In the genomic region with DNA sequence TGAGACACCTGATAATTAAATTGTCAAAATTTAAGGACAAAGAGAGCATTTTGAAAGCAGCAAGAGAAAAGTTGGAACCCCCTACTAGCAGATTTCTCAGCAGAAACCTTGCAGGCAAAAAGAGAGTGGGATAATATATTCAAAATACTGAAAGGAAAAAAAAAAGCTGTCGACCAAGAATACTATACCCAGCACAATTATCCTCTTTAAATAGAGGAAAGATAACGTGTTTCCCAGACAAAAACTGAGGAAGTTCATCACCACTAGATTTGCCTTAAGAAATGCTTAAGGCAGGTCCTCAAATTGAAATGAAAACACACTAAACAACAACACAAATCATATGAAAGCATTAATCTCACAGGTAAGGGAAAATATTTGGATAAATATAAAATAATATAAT, we compare ENCODE assay signal across 38 cellular contexts. TPM values are rescaled to one million over a fixed set of nuclear protein-coding genes. Genes with fewer than 3 reads are reported as not detected.
"Had no signal": no experiment of that assay in that cellular context is flagged by ENCODE, and none has a peak within 500 bp of the region (broad histone marks: within the 10 kb centered on the region; RNA-seq: fewer than 3 reads in every experiment).

No MANE protein-coding gene starts in this region.

- DNase-seq: Karpas-422, Kasumi-1, MG63, MM.1S, MV-4-11, NCI-H1048, NCI-H1092, NCI-H1092 treated with DMSO at 0.1 percent for 48 hours, NCI-H1105, NCI-H1105 treated with DMSO at 0.1 percent for 48 hours, NCI-H1417, NCI-H1417 treated with DMSO at 0.1 percent for 48 hours, NCI-H1436, NCI-H1436 treated with DMSO at 0.1 percent for 48 hours, NCI-H146, NCI-H1694, NCI-H1694 treated with DMSO at 0.1 percent for 48 hours, NCI-H187, NCI-H187 treated with DMSO at 0.1 percent for 48 hours, NCI-H1930, NCI-H2029, NCI-H2029 treated with DMSO at 0.1 percent for 48 hours, NCI-H2081, NCI-H2081 treated with DMSO at 0.1 percent for 48 hours, NCI-H2107, NCI-H2171, NCI-H2171 treated with DMSO at 0.1 percent for 48 hours, NCI-H2227 treated with DMSO at 0.1 percent for 48 hours, NCI-H226, NCI-H345, NCI-H446, NCI-H446 treated with DMSO at 0.1 percent for 48 hours, NCI-H510A, NCI-H510A treated with DMSO at 0.1 percent for 48 hours, NCI-H524 had no signal

- H3K36me3 ChIP-seq: MG63 had no signal

- H3K4me3 ChIP-seq: MG63 had no signal

- H3K27me3 ChIP-seq: MG63 had no signal

RNA-seq across cellular contexts. Expression of gene HSD17B3, which starts 27.0 kb away (rescaled TPM):
- total RNA-seq: LHCN-M2, MCF 10A, NCI-H460 had no signal
